In genomic region chr3:66553714-66554113, GRCh38 we compare ENCODE assay signal across 22 cellular contexts.
"Had no signal": no experiment of that assay in that cellular context is flagged by ENCODE, and none has a peak within 500 bp of the region (broad histone marks: within the 10 kb centered on the region; RNA-seq: fewer than 3 reads in every experiment).

No MANE protein-coding gene starts in this region.

- H3K4me3 ChIP-seq: ascending aorta, gastroesophageal sphincter, heart left ventricle, left lung, sigmoid colon, testis, upper lobe of left lung had no signal

- H3K9ac ChIP-seq: parathyroid adenoma had no signal

- H3K27ac ChIP-seq: ascending aorta, gastroesophageal sphincter, heart left ventricle, left lung, parathyroid adenoma, testis, upper lobe of left lung had no signal

- ATAC-seq: activated CD4-positive, CD25-positive, alpha-beta regulatory T cell treated with anti-CD3 and anti-CD28 coated beads, Interleukin-2, amount 50 U/mL, for 24 hours; activated T-cell treated with anti-CD3 and anti-CD28 coated beads, Interleukin-2, amount 50 U/mL, for 72 hours; esophagus mucosa; gastroesophageal sphincter; heart left ventricle; left lung; stimulated activated effector memory CD8-positive, alpha-beta T cell treated with anti-CD3 and anti-CD28 coated beads, Interleukin-12 subunit alpha, Interleukin-12 subunit beta, amount 100 ng/mL, for 72 hours had no signal

- H3K36me3 Mint-ChIP-seq: activated naive CD4-positive, alpha-beta T cell treated with anti-CD3 and anti-CD28 coated beads, Interleukin-2, amount 50 U/mL, for 24 hours; stimulated activated effector memory CD8-positive, alpha-beta T cell treated with anti-CD3 and anti-CD28 coated beads, Interleukin-12 subunit alpha, Interleukin-12 subunit beta, amount 100 ng/mL, for 72 hours had no signal

- H3K4me3 Mint-ChIP-seq: activated CD4-positive, alpha-beta T cell treated with anti-CD3 and anti-CD28 coated beads, Interleukin-2, amount 10 ng/mL, durations not matched to agents 7 days and 5 days; activated naive CD4-positive, alpha-beta T cell treated with anti-CD3 and anti-CD28 coated beads, Interleukin-2, amount 50 U/mL, for 24 hours; activated T-cell treated with anti-CD3 and anti-CD28 coated beads, Interleukin-2, amount 50 U/mL, for 72 hours; stimulated activated effector memory CD8-positive, alpha-beta T cell treated with anti-CD3 and anti-CD28 coated beads, Interleukin-12 subunit alpha, Interleukin-12 subunit beta, amount 100 ng/mL, for 72 hours had no signal

- H3K4me1 Mint-ChIP-seq: activated naive CD4-positive, alpha-beta T cell treated with anti-CD3 and anti-CD28 coated beads, Interleukin-2, amount 50 U/mL, for 24 hours; stimulated activated effector memory CD8-positive, alpha-beta T cell treated with anti-CD3 and anti-CD28 coated beads, Interleukin-12 subunit alpha, Interleukin-12 subunit beta, amount 100 ng/mL, for 72 hours had no signal

- H3K79me2 ChIP-seq: parathyroid adenoma had no signal

- H3K36me3 ChIP-seq: ascending aorta, gastroesophageal sphincter, heart left ventricle, left lung, sigmoid colon, upper lobe of left lung had no signal

- H3K27me3 Mint-ChIP-seq: activated naive CD4-positive, alpha-beta T cell treated with anti-CD3 and anti-CD28 coated beads, Interleukin-2, amount 50 U/mL, for 24 hours had no signal

- H3K4me1 ChIP-seq: ascending aorta, left lung, parathyroid adenoma, testis, upper lobe of left lung had no signal

- H3K27ac Mint-ChIP-seq: activated CD4-positive, alpha-beta T cell treated with anti-CD3 and anti-CD28 coated beads, Interleukin-2, amount 10 ng/mL, durations not matched to agents 7 days and 5 days; activated T-cell treated with anti-CD3 and anti-CD28 coated beads, Interleukin-2, amount 50 U/mL, for 72 hours; stimulated activated effector memory CD8-positive, alpha-beta T cell treated with anti-CD3 and anti-CD28 coated beads, Interleukin-12 subunit alpha, Interleukin-12 subunit beta, amount 100 ng/mL, for 72 hours had no signal

- H3K9me3 Mint-ChIP-seq: activated CD4-positive, alpha-beta T cell treated with anti-CD3 and anti-CD28 coated beads, Interleukin-2, amount 10 ng/mL, durations not matched to agents 7 days and 5 days; activated naive CD4-positive, alpha-beta T cell treated with anti-CD3 and anti-CD28 coated beads, Interleukin-2, amount 50 U/mL, for 24 hours; stimulated activated effector memory CD8-positive, alpha-beta T cell treated with anti-CD3 and anti-CD28 coated beads, Interleukin-12 subunit alpha, Interleukin-12 subunit beta, amount 100 ng/mL, for 72 hours had no signal

- H3K27me3 ChIP-seq: ascending aorta, gastroesophageal sphincter, heart left ventricle, left lung, sigmoid colon, testis, upper lobe of left lung had no signal

- H2AFZ ChIP-seq: parathyroid adenoma had no signal

- FAIRE-seq: bronchial epithelial cell, kidney had no signal

- DNase-seq: activated CD4-positive, alpha-beta T cell treated with anti-CD3 and anti-CD28 coated beads, Interleukin-2, amount 10 ng/mL, durations not matched to agents 7 days and 5 days; activated CD8-positive, alpha-beta memory T cell treated with anti-CD3 and anti-CD28 coated beads, Interleukin-2, amount 50 U/mL, for 48 hours; activated effector memory CD4-positive, alpha-beta T cell treated with anti-CD3 and anti-CD28 coated beads, Interleukin-2, amount 50 U/mL, for 16 hours; activated T-cell treated with anti-CD3 and anti-CD28 coated beads, Interleukin-2, amount 50 U/mL, for 72 hours; cerebellar nuclear complex; cortex of kidney; heart left ventricle; kidney; left lung; midbrain; sigmoid colon; stimulated activated CD4-positive, alpha-beta T cell treated with anti-CD3 and anti-CD28 coated beads, Interleukin-4, amount 100 ng/mL, for 24 hours; testis; upper lobe of left lung had no signal

- H3K9me3 ChIP-seq: ascending aorta, gastroesophageal sphincter, heart left ventricle, left lung, sigmoid colon, testis, upper lobe of left lung had no signal
